8 cellular contexts compared by ENCODE assay signal in the genomic region with DNA sequence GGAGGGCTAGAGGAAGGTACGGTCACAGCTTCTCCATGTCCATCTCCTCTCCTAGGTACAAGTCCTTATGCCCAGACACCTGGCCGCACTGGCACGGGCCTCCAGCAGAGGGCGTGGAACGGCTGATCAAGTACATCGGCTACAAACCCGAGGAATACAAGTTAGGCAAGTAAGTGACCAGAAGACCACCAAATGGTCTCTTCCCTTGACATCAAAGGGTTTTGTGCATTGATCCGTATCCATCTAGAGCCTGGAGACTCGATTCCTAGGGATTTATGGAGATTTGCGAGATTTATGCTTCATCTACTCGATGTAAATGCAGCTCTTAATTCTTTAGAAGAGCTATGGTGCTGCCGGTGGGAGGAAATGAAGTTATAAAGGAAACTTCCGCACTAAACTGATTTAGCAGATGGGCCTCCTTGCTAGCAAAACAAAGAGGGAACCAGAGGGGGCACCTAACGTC. TPM values are rescaled to one million over a fixed set of nuclear protein-coding genes. Genes with fewer than 3 reads are reported as not detected.
DNase-seq lines count a peak whose midpoint lies in the region; ATAC-seq and TF ChIP-seq lines count a peak whose summit lies in the region.

No MANE protein-coding gene starts in this region.

- H3K79me2 ChIP-seq in OCI-LY7 (ENCODE audit: insufficient read depth, low read depth, low read length): no peaks in the 10 kb centered on the region

- peak overlapping the region; percentile 17 for H3K4me3 Mint-ChIP-seq in natural killer cell treated with Interleukin-12 subunit alpha and Interleukin-12 subunit beta and Interleukin-15 and Interleukin-18, amount 100 ng/mL, for 72 hours
- peak overlapping the region; percentile 9 for H3K4me3 Mint-ChIP-seq in stimulated activated memory B cell treated with anti-CD40 and anti-IgM and Interleukin-4, amounts not matched to agents 10 μg/mL and 1 μg/mL and 100 μg/mL, for 72 hours

- H3K9me2 ChIP-seq in OCI-LY7 (ENCODE audit: insufficient read depth, low read length): no peaks in the 10 kb centered on the region

- H3K4me2 ChIP-seq in OCI-LY7 (ENCODE audit: low read length): peak overlapping the region; percentile 15; the same call in 1 of the 2 replicates

- H3K27ac ChIP-seq in OCI-LY7 (ENCODE audit: low read depth, low read length, poor library complexity, severe bottlenecking): no peak overlapping the region

- H3K36me3 ChIP-seq in OCI-LY7 (ENCODE audit: insufficient read depth, low read length): no peaks in the 10 kb centered on the region

- peak; percentile 91 for TF ChIP-seq CTCF in OCI-LY7 (conservative IDR thresholded peaks at IDR 0.05; ENCODE audit: low read length)

- CTCF ChIA-PET in OCI-LY7 (lab: Charles Lee; ENCODE audit: unreplicated experiment): interaction anchor here (0.8 to 1.1 kb wide), 2 partner anchors 17 to 20 kb away, joined by 3 read pairs; no protein-coding TSS in a partner anchor

- H3K9me3 ChIP-seq in OCI-LY7 (ENCODE audit: low read length): no peaks in the 10 kb centered on the region

- H3K27ac Mint-ChIP-seq in natural killer cell treated with Interleukin-12 subunit alpha and Interleukin-12 subunit beta and Interleukin-15 and Interleukin-18, amount 100 ng/mL, for 72 hours: no peak overlapping the region
- no peak overlapping the region for H3K27ac Mint-ChIP-seq in stimulated activated memory B cell treated with anti-CD40 and anti-IgM and Interleukin-4, amounts not matched to agents 10 μg/mL and 1 μg/mL and 100 μg/mL, for 72 hours

- peaks cover 10 to 11% of the 10 kb centered on the region in 2 donors for H3K4me1 Mint-ChIP-seq in natural killer cell treated with Interleukin-12 subunit alpha and Interleukin-12 subunit beta and Interleukin-15 and Interleukin-18, amount 100 ng/mL, for 72 hours (ENCODE audit: low read depth in 2 of 2)
- peaks cover 11% of the 10 kb centered on the region for H3K4me1 Mint-ChIP-seq in stimulated activated memory B cell treated with anti-CD40 and anti-IgM and Interleukin-4, amounts not matched to agents 10 μg/mL and 1 μg/mL and 100 μg/mL, for 72 hours

- DNase-seq in DMS79 treated with DMSO at 0.1 percent for 48 hours (lab: John Stamatoyannopoulos, UW): peak; percentile 11
- peak; percentile 29 for DNase-seq in KG1 (lab: John Stamatoyannopoulos, UW)
- DNase-seq in OCI-LY7 (ENCODE audit: low spot score): peak; percentile 74
- peak; percentile 66 for DNase-seq in activated T-cell treated with anti-CD3 and anti-CD28 coated beads for 4 hours
- peak; percentile 83 for DNase-seq in natural killer cell treated with Interleukin-12 subunit alpha and Interleukin-12 subunit beta and Interleukin-15 and Interleukin-18, amount 100 ng/mL, for 72 hours (ENCODE audit: low spot score)

- no peaks in the 10 kb centered on the region for H3K4me1 ChIP-seq in OCI-LY7 (ENCODE audit: insufficient read depth, low read length, poor library complexity, severe bottlenecking)

- ATAC-seq in esophagus mucosa (peak; percentile 74), HG03159 (IDR thresholded peaks at IDR 0.05; ENCODE audit: unreplicated experiment) (no peak)
- peak; percentile 73 to 83 for ATAC-seq in natural killer cell treated with Interleukin-12 subunit alpha and Interleukin-12 subunit beta and Interleukin-15 and Interleukin-18, amount 100 ng/mL, for 72 hours
- peak; percentile 60 for ATAC-seq in stimulated activated memory B cell treated with anti-CD40 and anti-IgM and Interleukin-4, amounts not matched to agents 10 μg/mL and 1 μg/mL and 100 μg/mL, for 72 hours

- BruUV-seq in OCI-LY7 (replicated peaks; lab: Mats Ljungman, UMichigan): no TSS peak

- H3K27me3 Mint-ChIP-seq in natural killer cell treated with Interleukin-12 subunit alpha and Interleukin-12 subunit beta and Interleukin-15 and Interleukin-18, amount 100 ng/mL, for 72 hours: no peaks in the 10 kb centered on the region
- H3K27me3 Mint-ChIP-seq in stimulated activated memory B cell treated with anti-CD40 and anti-IgM and Interleukin-4, amounts not matched to agents 10 μg/mL and 1 μg/mL and 100 μg/mL, for 72 hours: no peaks in the 10 kb centered on the region

- POLR2A ChIA-PET in OCI-LY7 (lab: Charles Lee): no interaction called here

- H2AFZ ChIP-seq in OCI-LY7 (ENCODE audit: low read length): peak overlapping the region; percentile 37; the same call in 1 of the 2 replicates

- H3K36me3 Mint-ChIP-seq in natural killer cell treated with Interleukin-12 subunit alpha and Interleukin-12 subunit beta and Interleukin-15 and Interleukin-18, amount 100 ng/mL, for 72 hours: no peaks in the 10 kb centered on the region
- H3K36me3 Mint-ChIP-seq in stimulated activated memory B cell treated with anti-CD40 and anti-IgM and Interleukin-4, amounts not matched to agents 10 μg/mL and 1 μg/mL and 100 μg/mL, for 72 hours: no peaks in the 10 kb centered on the region

- intact Hi-C loops in OCI-LY7 (cut with micrococcal nuclease; ENCODE audit: unreplicated experiment): no loop called here

- no peaks in the 10 kb centered on the region for H3K9me3 Mint-ChIP-seq in natural killer cell treated with Interleukin-12 subunit alpha and Interleukin-12 subunit beta and Interleukin-15 and Interleukin-18, amount 100 ng/mL, for 72 hours
- peaks cover 6% of the 10 kb centered on the region for H3K9me3 Mint-ChIP-seq in stimulated activated memory B cell treated with anti-CD40 and anti-IgM and Interleukin-4, amounts not matched to agents 10 μg/mL and 1 μg/mL and 100 μg/mL, for 72 hours

- no peaks in the 10 kb centered on the region for H4K20me1 ChIP-seq in OCI-LY7 (ENCODE audit: insufficient read depth, low read length)

- H3K4me3 ChIP-seq in OCI-LY7 (ENCODE audit: low read depth, low read length, poor library complexity, severe bottlenecking): no peak overlapping the region

RNA-seq across cellular contexts. Expression of a gene that starts 44.2 kb away (rescaled TPM):
- total RNA-seq in OCI-LY7 (2014; rRNA removed; shearing (Covaris generic)): 26.4 and 28.1 TPM in 2 replicates
- total RNA-seq in OCI-LY7 (2022) (43.5 and 45.7 TPM in 2 replicates), esophagus mucosa (51.7 TPM)
- 10 to 100 TPM; 49.9 to 92.0 TPM for total RNA-seq in natural killer cell treated with Interleukin-12 subunit alpha and Interleukin-12 subunit beta and Interleukin-15 and Interleukin-18, amount 100 ng/mL, for 72 hours

RNA-seq across cellular contexts. Expression of a gene that starts 44.6 kb away (rescaled TPM):
- 21.2 and 32.6 TPM in 2 replicates for total RNA-seq in OCI-LY7 (2014; rRNA removed; shearing (Covaris generic))
- total RNA-seq in OCI-LY7 (2022): 27.8 and 32.7 TPM in 2 replicates
- total RNA-seq in esophagus mucosa: 29.6 TPM
- 10 to 100 TPM; 38.9 to 39.2 TPM for total RNA-seq in natural killer cell treated with Interleukin-12 subunit alpha and Interleukin-12 subunit beta and Interleukin-15 and Interleukin-18, amount 100 ng/mL, for 72 hours

Comparison
In these comparisons a context has a peak if more than half of its experiments do, and no peak if none do; other contexts are left out.
1. DNase-seq: peak in every context shown above with its lines; median percentile 83 in natural killer cell treated with Interleukin-12 subunit alpha and Interleukin-12 subunit beta and Interleukin-15 and Interleukin-18, amount 100 ng/mL, for 72 hours; 74 in OCI-LY7; 66 in activated T-cell treated with anti-CD3 and anti-CD28 coated beads for 4 hours; 29 in KG1; 11 in DMS79 treated with DMSO at 0.1 percent for 48 hours.